In the genomic region with DNA sequence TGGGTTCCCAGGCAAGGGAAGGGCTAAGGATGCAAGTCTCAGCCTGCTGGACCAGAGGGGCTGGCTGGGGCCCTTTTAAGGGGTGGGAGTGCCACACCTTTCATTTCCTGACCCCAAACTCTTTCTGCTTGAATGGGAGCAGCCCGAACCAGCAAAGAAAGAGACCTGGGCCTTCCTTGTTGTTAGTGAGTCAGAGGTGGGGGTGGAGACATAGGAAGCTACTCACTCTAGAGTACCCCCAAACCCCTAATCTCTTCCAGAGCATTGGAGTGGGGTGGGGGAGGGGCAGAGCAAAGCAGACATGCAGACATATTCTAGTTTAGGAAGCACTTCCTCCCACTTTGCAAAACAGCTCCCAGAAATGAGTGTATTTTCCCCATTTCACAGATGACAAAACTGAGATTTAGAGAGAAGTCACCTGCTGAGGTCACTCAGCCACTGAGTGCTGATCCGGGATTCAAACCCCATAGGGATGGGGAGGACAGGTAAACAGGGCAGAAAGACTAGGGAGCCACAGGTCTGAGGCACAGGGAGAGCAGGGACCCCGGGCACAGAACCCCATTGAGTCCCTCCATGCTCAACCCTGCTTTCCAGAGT, we compare ENCODE assay signal across 10 cellular contexts. TPM values are rescaled to one million over a fixed set of nuclear protein-coding genes. Genes with fewer than 3 reads are reported as not detected.
DNase-seq lines count a peak whose midpoint lies in the region; ATAC-seq, FAIRE-seq and TF ChIP-seq lines count a peak whose summit lies in the region.
"Had no signal": no experiment of that assay in that cellular context is flagged by ENCODE, and none has a peak within 500 bp of the region (broad histone marks: within the 10 kb centered on the region; RNA-seq: fewer than 3 reads in every experiment).

No MANE protein-coding gene starts in this region.

- DNase-seq in A549 (ENCODE audit: low read depth in 1 of 2, low spot score in 1 of 2) (no peak), EL (peak; percentile 41), T-cell (peak in 2 of 34 experiments; percentile 13 to 23), hepatocyte (ENCODE audit: low spot score) (no peak), DMS 273 treated with DMSO at 0.1 percent for 48 hours (lab: John Stamatoyannopoulos, UW) (no peak), spleen (no peak), NCI-H2171 treated with DMSO at 0.1 percent for 48 hours (lab: John Stamatoyannopoulos, UW) (no peak)

- TF ChIP-seq CTCF in A549 (IDR thresholded peaks at IDR 0.05) (no peak), hepatocyte (IDR thresholded peaks at IDR 0.05; ENCODE audit: poor library complexity) (no peak), spleen (IDR thresholded peaks at IDR 0.05 in 8 of 11, conservative IDR thresholded peaks at IDR 0.05 in 3 of 11) (no peak)

- H3K9me3 ChIP-seq in A549, result no peaks in the 10 kb centered on the region
- H3K9me3 ChIP-seq in hepatocyte (ENCODE audit: low read depth), result no peaks in the 10 kb centered on the region
- no peaks in the 10 kb centered on the region for H3K9me3 ChIP-seq in spleen
- H3K9me3 ChIP-seq: body of pancreas, upper lobe of left lung had no signal

- no peaks in the 10 kb centered on the region for H3K9me2 ChIP-seq in hepatocyte (replicated peaks; ENCODE audit: insufficient read depth)

- intact Hi-C loops in spleen (cut with DNase I; ENCODE audit: low total_unique reads), result no loop called here

- ATAC-seq in A549 (0 out of 6 replicates have a peak, but pooled peaks of 1 of the 2 experiments have one; percentile 1), T-cell (replicated peaks in 1 of 4) (peak in 3 of 4 experiments; percentile 25 to 39 (median 32)), HG03354 (IDR thresholded peaks at IDR 0.05; ENCODE audit: poor library complexity, severe bottlenecking, unreplicated experiment) (no peak)

- H2AFZ ChIP-seq in hepatocyte, result no peak overlapping the region

- H3K4me3 Mint-ChIP-seq in T-cell, result peak overlapping the region in 2 of 3 donors; percentile 24 to 75

- no peaks in the 10 kb centered on the region for H3K36me3 Mint-ChIP-seq in T-cell

- CTCF ChIA-PET in A549 (lab: Yijun Ruan, JAX) (interaction anchor here (0.6 to 41.9 kb wide), 25 partner anchors 4 to 376 kb away, joined by 3 to 834 read pairs (median 5); a partner anchor contains a TSS), T-cell (lab: Charles Lee) (interaction anchor here (0.5 to 2.3 kb wide), 23 partner anchors 10 to 406 kb away, joined by 3 to 12 read pairs (median 4); a partner anchor contains a TSS)

- H3K4me3 ChIP-seq in A549 (no peak overlapping the region), hepatocyte (no peak overlapping the region), spleen (no peak overlapping the region)
- H3K4me3 ChIP-seq: body of pancreas, upper lobe of left lung had no signal

- no peak for TF ChIP-seq RAD21 in A549 (conservative IDR thresholded peaks at IDR 0.05 in 1 of 2, IDR thresholded peaks at IDR 0.05 in 1 of 2)

- WGBS in A549 (ENCODE audit: missing lambda C conversion rate), result 56% methylated on average over 3 of the region's 3 CpGs
- 92% methylated on average over 3 of the region's 3 CpGs for WGBS in hepatocyte (ENCODE audit: low lambda C conversion rate, missing lambda C conversion rate)
- WGBS in spleen, 5 donors, result 59 to 75% (median 67%) methylated on average over 3 of the region's 3 CpGs

- H3K4me2 ChIP-seq in A549 (peak overlapping the region; percentile 46), hepatocyte (no peak overlapping the region)

- no peaks in the 10 kb centered on the region for H4K20me1 ChIP-seq in hepatocyte (ENCODE audit: insufficient read depth, poor library complexity, severe bottlenecking)

- H3K27ac Mint-ChIP-seq in T-cell, result peak overlapping the region; percentile 89 to 90

- no peaks in the 10 kb centered on the region for H3K79me2 ChIP-seq in hepatocyte

- TF ChIP-seq EP300 in A549 (IDR thresholded peaks at IDR 0.05), result no peak

- TF ChIP-seq POLR2A in A549 (IDR thresholded peaks at IDR 0.05; ENCODE audit: low read length) (no peak), spleen (IDR thresholded peaks at IDR 0.05) (no peak)

- H3K4me1 ChIP-seq in A549 (peaks cover 26% of the 10 kb centered on the region), hepatocyte (ENCODE audit: insufficient read depth) (peaks cover 9% of the 10 kb centered on the region), spleen (peaks cover 0 to 42% (median 15%) of the 10 kb centered on the region in 6 donors)

- no peaks in the 10 kb centered on the region for H3K9me3 Mint-ChIP-seq in T-cell

- POLR2A ChIA-PET in A549 (lab: Yijun Ruan, JAX), result interaction anchor here (0.8 to 1.3 kb wide), 2 partner anchors 20 to 50 kb away, joined by 4 to 5 read pairs; a partner anchor contains a TSS
- POLR2A ChIA-PET in T-cell (lab: Charles Lee), result interaction anchor here (1.2 to 1.9 kb wide), 2 partner anchors 20 kb away, joined by 4 to 5 read pairs; a partner anchor contains a TSS

- no peaks in the 10 kb centered on the region for H3K27me3 Mint-ChIP-seq in T-cell

- peak overlapping the region; percentile 60 to 83 for H3K27ac ChIP-seq in A549
- H3K27ac ChIP-seq in hepatocyte, result peak overlapping the region; percentile 24
- H3K27ac ChIP-seq in spleen, result peak overlapping the region in 3 of 8 donors; percentile 4 to 48 (median 44)
- H3K27ac ChIP-seq: body of pancreas, upper lobe of left lung had no signal

- no peaks in the 10 kb centered on the region for H3K27me3 ChIP-seq in hepatocyte
- H3K27me3 ChIP-seq in spleen (replicated peaks in 1 of 7), result peaks cover 0 to 8% (median 0%) of the 10 kb centered on the region in 7 donors
- H3K27me3 ChIP-seq: body of pancreas, upper lobe of left lung had no signal

- H3K4me1 Mint-ChIP-seq in T-cell, result peaks cover 62 to 69% (median 69%) of the 10 kb centered on the region in 3 donors

- H3K36me3 ChIP-seq in hepatocyte (replicated peaks; ENCODE audit: insufficient read depth, low read depth) (no peaks in the 10 kb centered on the region), spleen (no peaks in the 10 kb centered on the region)
- H3K36me3 ChIP-seq: upper lobe of left lung had no signal

- FAIRE-seq in A549 (lab: Jason Lieb, UNC), result no peak

TF ChIP-seq in A549, 52 proteins besides CTCF, POLR2A, EP300 and RAD21:
- TF ChIP-seq ZC3H11A (IDR thresholded peaks at IDR 0.05) (no peak), KDM1A (IDR thresholded peaks at IDR 0.05; ENCODE audit: low read depth) (0 out of 2 replicates have a peak, but pooled peaks have one; percentile 29), RFX5 (IDR thresholded peaks at IDR 0.05) (no peak), EHMT2 (IDR thresholded peaks at IDR 0.05; ENCODE audit: low read depth) (no peak)
- TF ChIP-seq, protein P1, sequence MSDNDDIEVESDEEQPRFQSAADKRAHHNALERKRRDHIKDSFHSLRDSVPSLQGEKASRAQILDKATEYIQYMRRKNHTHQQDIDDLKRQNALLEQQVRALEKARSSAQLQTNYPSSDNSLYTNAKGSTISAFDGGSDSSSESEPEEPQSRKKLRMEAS (IDR thresholded peaks at IDR 0.05), result no peak

RNA-seq across cellular contexts. Expression of a gene that starts 6.0 kb away (rescaled TPM):
- polyA plus RNA-seq in A549 (2011; rRNA removed), result 18.8 and 21.7 TPM in 2 replicates
- 5.7 and 8.1 TPM in 2 replicates for polyA plus RNA-seq in A549 (2012; cell fraction: cytosol; rRNA removed)
- 7.2 and 8.9 TPM in 2 replicates for polyA plus RNA-seq in A549 (2012; cell fraction: nucleus; rRNA removed)
- 5.4 to 7.2 TPM (median 6.2 TPM) in 3 replicates for polyA plus RNA-seq in A549 (2017; fragmentation: RNase III; extraction: RNeasy Plus Mini Kit Qiagen cat#74134 plus additional on column Dnase treatment)
- 18.5 and 20.7 TPM in 2 replicates for polyA minus RNA-seq in A549 (2011; rRNA and poly(A)+ RNA removed)
- 100 to 1,000 TPM in 3 of 5 donors, 10 to 100 TPM in 2; 85.7 to 130 (median 111) TPM for total RNA-seq in T-cell
- 97.1 and 101 TPM in 2 replicates for total RNA-seq in hepatocyte
- 99.3 and 123 TPM in 2 replicates for polyA plus RNA-seq in hepatocyte
- 100 to 1,000 TPM in 5 of 7 donors, 10 to 100 TPM in 2; 44.2 to 251 (median 126) TPM for total RNA-seq in spleen
- polyA plus RNA-seq in spleen, result 10 to 100 TPM in 1 of 3 donors, 1 to 10 TPM in 2; 5.0 to 51.4 (median 5.7) TPM

RNA-seq across cellular contexts. Expression of a gene that starts 20.3 kb away (rescaled TPM):
- 49.5 and 56.6 TPM in 2 replicates for polyA plus RNA-seq in A549 (2011; rRNA removed)
- polyA plus RNA-seq in A549 (2012; cell fraction: cytosol; rRNA removed), result 61.8 and 73.6 TPM in 2 replicates
- polyA plus RNA-seq in A549 (2012; cell fraction: nucleus; rRNA removed), result 106 and 132 TPM in 2 replicates
- 52.0 to 56.2 TPM (median 52.8 TPM) in 3 replicates for polyA plus RNA-seq in A549 (2017; fragmentation: RNase III; extraction: RNeasy Plus Mini Kit Qiagen cat#74134 plus additional on column Dnase treatment)
- 74.8 and 80.7 TPM in 2 replicates for polyA minus RNA-seq in A549 (2011; rRNA and poly(A)+ RNA removed)
- total RNA-seq in T-cell, result 10 to 100 TPM; 35.1 to 57.6 (median 47.1) TPM
- 19.3 and 21.9 TPM in 2 replicates for total RNA-seq in hepatocyte
- 20.6 and 24.1 TPM in 2 replicates for polyA plus RNA-seq in hepatocyte
- 10 to 100 TPM; 20.7 to 48.1 (median 28.4) TPM for total RNA-seq in spleen
- 10 to 100 TPM; 20.0 to 28.4 (median 24.6) TPM for polyA plus RNA-seq in spleen

RNA-seq across cellular contexts. Expression of a gene that starts 51.0 kb away (rescaled TPM):
- polyA plus RNA-seq in A549 (2011; rRNA removed) (1.1 and 1.2 TPM in 2 replicates), A549 (2017; fragmentation: RNase III; extraction: RNeasy Plus Mini Kit Qiagen cat#74134 plus additional on column Dnase treatment) (0.39 to 0.69 TPM (median 0.61 TPM) in 3 replicates), hepatocyte (11.6 and 16.6 TPM in 2 replicates), spleen (1 to 10 TPM in 1 of 3 donors, under 1 TPM in 2; 0.26 to 2.6 (median 0.35) TPM)
- polyA plus RNA-seq in A549 (2012; cell fraction: cytosol; rRNA removed), result 0.32 and 0.39 TPM in 2 replicates
- polyA plus RNA-seq in A549 (2012; cell fraction: nucleus; rRNA removed), result 1.4 and 1.6 TPM in 2 replicates
- polyA minus RNA-seq in A549 (2011; rRNA and poly(A)+ RNA removed), result 2.4 and 4.0 TPM in 2 replicates
- total RNA-seq in T-cell (1 to 10 TPM in 1 of 5 donors, under 1 TPM in 4; 0.20 to 1.4 (median 0.44) TPM), hepatocyte (8.5 and 11.2 TPM in 2 replicates), spleen (1 to 10 TPM in 5 of 7 donors, under 1 TPM in 2; 0.64 to 3.2 (median 2.0) TPM)
